15 cellular contexts compared by ENCODE assay signal in the genomic region with DNA sequence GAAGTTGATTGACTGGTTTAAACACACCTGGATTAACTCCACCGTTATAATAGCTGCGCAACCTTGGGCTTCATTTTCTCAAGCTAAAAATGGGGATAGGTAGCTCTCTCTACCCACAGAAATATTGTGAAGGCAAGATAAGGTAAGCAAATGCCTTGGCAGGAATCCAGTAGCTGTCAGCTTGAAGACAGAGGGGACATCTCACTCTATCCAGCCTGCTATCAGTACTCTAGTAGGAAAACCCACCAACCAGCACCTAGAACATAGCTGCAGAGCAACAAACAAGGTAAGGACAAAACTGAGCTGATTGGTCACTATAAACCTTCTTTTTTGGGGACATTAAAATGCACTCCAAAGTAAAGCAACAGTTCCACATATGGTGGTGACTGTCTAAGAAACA. TPM values are rescaled to one million over a fixed set of nuclear protein-coding genes. Genes with fewer than 3 reads are reported as not detected.
"Had no signal": no experiment of that assay in that cellular context is flagged by ENCODE, and none has a peak within 500 bp of the region (broad histone marks: within the 10 kb centered on the region; RNA-seq: fewer than 3 reads in every experiment).

No MANE protein-coding gene starts in this region.

- H3K36me3 Mint-ChIP-seq: naive thymus-derived CD4-positive, alpha-beta T cell had no signal

- H3K36me3 ChIP-seq: neutrophil, thyroid gland, upper lobe of left lung, uterus had no signal

- ATAC-seq: effector memory CD8-positive, alpha-beta T cell; left colon; naive thymus-derived CD4-positive, alpha-beta T cell; psoas muscle had no signal

- H3K4me1 Mint-ChIP-seq: naive thymus-derived CD4-positive, alpha-beta T cell had no signal

- DNase-seq: effector memory CD8-positive, alpha-beta T cell; foreskin melanocyte; head of caudate nucleus; left colon; mesendoderm; naive thymus-derived CD4-positive, alpha-beta T cell; psoas muscle; retina; stimulated activated CD4-positive, alpha-beta T cell treated with anti-CD3 and anti-CD28 coated beads, Interleukin-2, amount 100 ng/mL, for 48 hours; stimulated activated naive CD4-positive, alpha-beta T cell treated with Interleukin-2 at 50 U/mL for 16 hours; thyroid gland; upper lobe of left lung; uterus had no signal

- H2AFZ ChIP-seq: hepatocyte had no signal

- H3K4me2 ChIP-seq: hepatocyte had no signal

- H3K4me3 ChIP-seq: hepatocyte, psoas muscle, thyroid gland, upper lobe of left lung, uterus had no signal

- H3K27ac Mint-ChIP-seq: effector memory CD8-positive, alpha-beta T cell; naive thymus-derived CD4-positive, alpha-beta T cell had no signal

- H3K9me3 Mint-ChIP-seq: effector memory CD8-positive, alpha-beta T cell had no signal

- H3K27me3 ChIP-seq: hepatocyte, thyroid gland, upper lobe of left lung, uterus had no signal

- H3K4me1 ChIP-seq: psoas muscle, upper lobe of left lung, uterus had no signal

- H3K4me3 Mint-ChIP-seq: effector memory CD8-positive, alpha-beta T cell; naive thymus-derived CD4-positive, alpha-beta T cell had no signal

- H3K27ac ChIP-seq: hepatocyte, neutrophil, psoas muscle, thyroid gland, upper lobe of left lung, uterus had no signal

RNA-seq across cellular contexts. Expression of gene CSRP2, which starts 7.7 kb away (rescaled TPM):
- total RNA-seq: naive thymus-derived CD4-positive, alpha-beta T cell had no signal
